In the genomic region with DNA sequence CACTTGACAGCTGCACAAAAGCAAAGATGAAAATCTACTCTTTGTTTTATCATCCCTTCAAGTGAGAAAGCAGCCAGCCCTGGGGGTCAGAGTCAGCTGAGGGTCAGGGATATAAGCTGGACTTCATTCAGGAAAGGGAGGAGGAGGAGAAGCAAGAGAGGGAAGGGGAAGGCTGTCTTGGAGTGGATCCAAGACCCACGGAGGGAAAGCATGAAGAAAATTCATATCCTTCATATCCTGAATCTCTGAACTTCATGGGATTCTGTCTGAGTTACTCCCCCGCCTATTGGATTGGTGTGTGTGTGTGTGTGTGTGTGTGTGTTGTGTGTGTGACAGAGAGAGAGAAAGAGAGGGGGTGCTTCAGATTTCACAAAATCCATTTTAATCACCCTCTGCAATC, we compare ENCODE assay signal across 11 cellular contexts.
"Had no signal": no experiment of that assay in that cellular context is flagged by ENCODE, and none has a peak within 500 bp of the region (broad histone marks: within the 10 kb centered on the region; RNA-seq: fewer than 3 reads in every experiment).

No MANE protein-coding gene starts in this region.

- H3K9me3 Mint-ChIP-seq: activated T-helper 1 cell treated with anti-CD3 and anti-CD28 coated beads, Interleukin-12 subunit alpha, Interleukin-12 subunit beta, Interleukin-2, Interleukin-4 antibody, amounts not matched to agents 30 ng/mL and 10 ng/mL and 1 ng/mL, durations not matched to agents 14 hours and 24 hours and 36 hours; dendritic cell treated with granulocyte-macrophage colony-stimulating factor and Interleukin-4, amounts not matched to agents 40 ng/mL and 50 ng/mL, for 4 days; T-helper 1 cell treated with Interleukin-12 subunit alpha and Interleukin-12 subunit beta and Interleukin-4 antibody, amounts not matched to agents 30 μg/mL and 1 μg/mL, for 36 hours had no signal

- DNase-seq: activated CD4-positive, alpha-beta T cell treated with anti-CD3 and anti-CD28 coated beads, Interleukin-2, amount 10 ng/mL, durations not matched to agents 24 days and 14 days; activated naive CD4-positive, alpha-beta T cell; kidney; mesendoderm; stimulated activated naive CD4-positive, alpha-beta T cell; substantia nigra; transverse colon had no signal

- H3K4me3 Mint-ChIP-seq: activated CD4-positive, alpha-beta T cell treated with anti-CD3 and anti-CD28 coated beads, Interleukin-2, amount 10 ng/mL, durations not matched to agents 24 days and 14 days; activated T-helper 1 cell treated with anti-CD3 and anti-CD28 coated beads, Interleukin-12 subunit alpha, Interleukin-12 subunit beta, Interleukin-2, Interleukin-4 antibody, amounts not matched to agents 30 ng/mL and 10 ng/mL and 1 ng/mL, durations not matched to agents 14 hours and 24 hours and 36 hours; dendritic cell treated with granulocyte-macrophage colony-stimulating factor and Interleukin-4, amounts not matched to agents 40 ng/mL and 50 ng/mL, for 4 days; T-helper 1 cell treated with Interleukin-12 subunit alpha and Interleukin-12 subunit beta and Interleukin-4 antibody, amounts not matched to agents 30 μg/mL and 1 μg/mL, for 36 hours; WTC11 had no signal

- H3K27me3 Mint-ChIP-seq: activated CD4-positive, alpha-beta T cell treated with anti-CD3 and anti-CD28 coated beads, Interleukin-2, amount 10 ng/mL, durations not matched to agents 24 days and 14 days; dendritic cell treated with granulocyte-macrophage colony-stimulating factor and Interleukin-4, amounts not matched to agents 40 ng/mL and 50 ng/mL, for 4 days had no signal

- H3K4me1 Mint-ChIP-seq: activated CD4-positive, alpha-beta T cell treated with anti-CD3 and anti-CD28 coated beads, Interleukin-2, amount 10 ng/mL, durations not matched to agents 24 days and 14 days had no signal

- H3K4me3 ChIP-seq: transverse colon had no signal

- H3K27ac Mint-ChIP-seq: activated CD4-positive, alpha-beta T cell treated with anti-CD3 and anti-CD28 coated beads, Interleukin-2, amount 10 ng/mL, durations not matched to agents 24 days and 14 days; activated T-helper 1 cell treated with anti-CD3 and anti-CD28 coated beads, Interleukin-12 subunit alpha, Interleukin-12 subunit beta, Interleukin-2, Interleukin-4 antibody, amounts not matched to agents 30 ng/mL and 10 ng/mL and 1 ng/mL, durations not matched to agents 14 hours and 24 hours and 36 hours; dendritic cell treated with granulocyte-macrophage colony-stimulating factor and Interleukin-4, amounts not matched to agents 40 ng/mL and 50 ng/mL, for 4 days; T-helper 1 cell treated with Interleukin-12 subunit alpha and Interleukin-12 subunit beta and Interleukin-4 antibody, amounts not matched to agents 30 μg/mL and 1 μg/mL, for 36 hours; WTC11 had no signal

- H3K36me3 Mint-ChIP-seq: WTC11 had no signal
